12 cellular contexts compared by ENCODE assay signal in the genomic region with DNA sequence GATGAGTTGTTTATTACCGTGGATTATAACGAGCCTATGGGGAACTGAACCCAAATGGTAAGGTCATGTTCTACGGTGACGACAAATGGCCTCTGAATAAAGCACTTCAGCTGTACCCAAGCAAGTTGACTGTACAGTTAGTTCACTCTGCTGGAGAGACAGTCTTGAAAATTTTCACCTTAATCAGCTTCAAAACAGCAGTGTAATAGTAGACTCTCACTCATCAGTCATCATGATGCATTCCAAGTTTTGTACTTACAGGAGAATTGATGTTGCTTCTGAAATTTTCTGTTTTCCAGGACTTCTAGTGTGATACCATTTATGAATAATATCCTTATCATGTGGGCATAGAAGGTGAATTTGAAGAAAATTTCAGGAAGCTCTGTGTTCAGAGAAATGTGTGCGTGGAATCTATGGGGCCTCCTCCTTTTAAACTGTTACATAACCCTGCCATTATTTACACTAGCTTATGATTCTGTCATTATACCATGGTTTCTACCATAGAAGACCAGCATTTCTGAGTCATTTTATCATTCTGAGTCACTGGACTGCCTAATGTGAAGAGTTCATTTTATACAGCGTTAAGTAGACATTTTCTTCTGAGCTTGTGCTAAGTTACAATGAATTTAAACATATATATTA.
DNase-seq lines count a peak whose midpoint lies in the region; ATAC-seq, FAIRE-seq and TF ChIP-seq lines count a peak whose summit lies in the region.
"Had no signal": no experiment of that assay in that cellular context is flagged by ENCODE, and none has a peak within 500 bp of the region (broad histone marks: within the 10 kb centered on the region; RNA-seq: fewer than 3 reads in every experiment).

No MANE protein-coding gene starts in this region.

- H3K4me1 ChIP-seq in SJSA1 (replicated peaks), result peaks cover 32% of the 10 kb centered on the region
- H3K4me1 ChIP-seq in mucosa of descending colon (ENCODE audit: low read depth), result no peaks in the 10 kb centered on the region
- H3K4me1 ChIP-seq: HAP-1 had no signal

- ATAC-seq in mucosa of descending colon (no peak), GM19395 (IDR thresholded peaks at IDR 0.05; ENCODE audit: unreplicated experiment) (no peak)
- ATAC-seq: effector memory CD8-positive, alpha-beta T cell had no signal

- intact Hi-C loops in mucosa of descending colon (cut with DNase I, micrococcal nuclease), result no loop called here

- peaks cover 34% of the 10 kb centered on the region for H3K36me3 ChIP-seq in SJSA1
- no peaks in the 10 kb centered on the region for H3K36me3 ChIP-seq in mucosa of descending colon (ENCODE audit: low read depth)
- H3K36me3 ChIP-seq: HAP-1 had no signal

- no peaks in the 10 kb centered on the region for H3K27me3 ChIP-seq in SJSA1 (replicated peaks)

- H3K27ac ChIP-seq in SJSA1, result peak overlapping the region; percentile 3; the same call in 1 of the 2 replicates

- peak; percentile 41 for DNase-seq in ACHN
- DNase-seq in H54 (ENCODE audit: insufficient read length, low spot score), result no peak
- DNase-seq in SJSA1 (ENCODE audit: low read depth in 1 of 2, low spot score in 2 of 2), result peak in 1 of 2 experiments; percentile 52
- DNase-seq in fibroblast of the aortic adventitia (ENCODE audit: low read depth), result peak; percentile 68
- DNase-seq in GM19238 (ENCODE audit: insufficient read length, low spot score), result no peak
- DNase-seq in mucosa of descending colon, result no peak
- DNase-seq in NCI-H1092 (lab: John Stamatoyannopoulos, UW), result no peak
- DNase-seq: CD4-positive, alpha-beta memory T cell; effector memory CD8-positive, alpha-beta T cell; NCI-H524 treated with DMSO at 0.1 percent for 48 hours had no signal

- FAIRE-seq in H54 (lab: Jason Lieb, UNC), result peak; percentile 60

- no peak overlapping the region for H3K4me3 ChIP-seq in SJSA1
- H3K4me3 ChIP-seq in fibroblast of the aortic adventitia (ENCODE audit: low read depth, low read length), result no peak overlapping the region
- no peak overlapping the region for H3K4me3 ChIP-seq in mucosa of descending colon
- H3K4me3 ChIP-seq: HAP-1 had no signal

- H3K9me3 ChIP-seq in SJSA1 (replicated peaks) (no peaks in the 10 kb centered on the region), mucosa of descending colon (no peaks in the 10 kb centered on the region)
- H3K9me3 ChIP-seq: HAP-1 had no signal

- TF ChIP-seq CTCF in fibroblast of the aortic adventitia (IDR thresholded peaks at IDR 0.05; ENCODE audit: insufficient read depth, low read length) (no peak), mucosa of descending colon (IDR thresholded peaks at IDR 0.05) (no peak)

- in situ Hi-C loops in ACHN (cut with HindIII; ENCODE audit: low pct_ligation_motif_present, low pct_unique_long_range_greater_than_20kb, low sequenced_read_pairs), result no loop called here

- TF ChIP-seq POLR2A in H54 (IDR thresholded peaks at IDR 0.05; ENCODE audit: low read depth, low read length), result no peak

Comparison
In these comparisons a context has a peak if more than half of its experiments do, and no peak if none do; other contexts are left out.
1. DNase-seq: peak in ACHN (single experiment) and fibroblast of the aortic adventitia (single experiment); none in H54 (single experiment), GM19238 (single experiment), mucosa of descending colon (0 of 3) and NCI-H1092 (single experiment).